Comparison of ENCODE assay signal across 27 cellular contexts in genomic region chr13:84460989-84461388, GRCh38.
"Had no signal": no experiment of that assay in that cellular context is flagged by ENCODE, and none has a peak within 500 bp of the region (broad histone marks: within the 10 kb centered on the region; RNA-seq: fewer than 3 reads in every experiment).

No MANE protein-coding gene starts in this region.

- H3K36me3 ChIP-seq: stomach, suprapubic skin, thoracic aorta, thyroid gland, tibial artery, tibial nerve, transverse colon, upper lobe of left lung, upper lobe of right lung, uterus, vagina had no signal

- H3K27me3 ChIP-seq: stomach, suprapubic skin, testis, thyroid gland, tibial artery, tibial nerve, transverse colon, upper lobe of left lung, upper lobe of right lung, uterus, vagina had no signal

- H3K4me3 ChIP-seq: stomach, suprapubic skin, testis, thoracic aorta, thyroid gland, tibial artery, tibial nerve, transverse colon, upper lobe of left lung, upper lobe of right lung, uterus, vagina had no signal

- H3K9me3 ChIP-seq: stomach, suprapubic skin, testis, thoracic aorta, thyroid gland, tibial artery, tibial nerve, transverse colon, upper lobe of left lung, upper lobe of right lung, uterus, vagina had no signal

- H3K4me1 ChIP-seq: stomach, suprapubic skin, testis, thyroid gland, tibial artery, tibial nerve, transverse colon, upper lobe of left lung, upper lobe of right lung, uterus, vagina had no signal

- H3K27ac ChIP-seq: stomach, suprapubic skin, testis, thoracic aorta, thyroid gland, tibial artery, tibial nerve, transverse colon, upper lobe of left lung, upper lobe of right lung, uterus, vagina had no signal

- ATAC-seq: stimulated activated effector memory CD8-positive, alpha-beta T cell treated with anti-CD3 and anti-CD28 coated beads, Interleukin-12 subunit alpha, Interleukin-12 subunit beta, amount 100 ng/mL, for 72 hours; stimulated activated memory B cell treated with anti-CD40 and anti-IgM and Interleukin-4, amounts not matched to agents 10 μg/mL and 1 μg/mL and 100 μg/mL, for 72 hours; stimulated activated naive B cell treated with anti-CD40 and anti-IgM and Interleukin-4, amounts not matched to agents 10 μg/mL and 1 μg/mL and 100 μg/mL, for 72 hours; stimulated activated naive CD8-positive, alpha-beta T cell treated with anti-CD3 and anti-CD28 coated beads, Interleukin-15, amount 100 ng/mL, for 72 hours; stimulated activated naive CD8-positive, alpha-beta T cell treated with anti-CD3 and anti-CD28 coated beads, Interleukin-15, Interleukin-2, amounts not matched to agents 100 U/mL and 50 U/mL, for 24 hours; upper lobe of right lung had no signal

- FAIRE-seq: urothelium cell line had no signal

- DNase-seq: stimulated activated CD4-positive, alpha-beta T cell treated with anti-CD3 and anti-CD28 coated beads, Interleukin-2, amount 100 ng/mL, for 48 hours; stimulated activated CD4-positive, alpha-beta T cell treated with anti-CD3 and anti-CD28 coated beads, Interleukin-4, amount 100 ng/mL, for 1 hour; stimulated activated CD4-positive, alpha-beta T cell treated with anti-CD3 and anti-CD28 coated beads, Interleukin-4, amount 100 ng/mL, for 24 hours; stimulated activated CD4-positive, alpha-beta T cell treated with anti-CD3 and anti-CD28 coated beads, Interleukin-4, amount 100 ng/mL, for 4 hours; stimulated activated CD8-positive, alpha-beta memory T cell treated with anti-CD3 and anti-CD28 coated beads, Interleukin-4, amount 100 ng/mL, for 48 hours; stimulated activated naive B cell treated with anti-CD40 and anti-IgM and Interleukin-4, amounts not matched to agents 10 μg/mL and 1 μg/mL and 100 μg/mL, for 72 hours; stimulated activated naive CD4-positive, alpha-beta T cell; stimulated activated naive CD4-positive, alpha-beta T cell treated with Interleukin-2 at 50 U/mL for 16 hours; stimulated activated naive CD8-positive, alpha-beta T cell treated with anti-CD3 and anti-CD28 coated beads, Interleukin-15, amount 100 ng/mL, for 72 hours; stimulated activated naive CD8-positive, alpha-beta T cell treated with anti-CD3 and anti-CD28 coated beads, Interleukin-15, Interleukin-2, amounts not matched to agents 100 U/mL and 50 U/mL, for 24 hours; stomach; substantia nigra; testis; thyroid gland; tibial artery; transverse colon; trophoblast cell; upper lobe of left lung; upper lobe of right lung; uterus had no signal
